ENCODE assay signal across 15 cellular contexts in the genomic region with DNA sequence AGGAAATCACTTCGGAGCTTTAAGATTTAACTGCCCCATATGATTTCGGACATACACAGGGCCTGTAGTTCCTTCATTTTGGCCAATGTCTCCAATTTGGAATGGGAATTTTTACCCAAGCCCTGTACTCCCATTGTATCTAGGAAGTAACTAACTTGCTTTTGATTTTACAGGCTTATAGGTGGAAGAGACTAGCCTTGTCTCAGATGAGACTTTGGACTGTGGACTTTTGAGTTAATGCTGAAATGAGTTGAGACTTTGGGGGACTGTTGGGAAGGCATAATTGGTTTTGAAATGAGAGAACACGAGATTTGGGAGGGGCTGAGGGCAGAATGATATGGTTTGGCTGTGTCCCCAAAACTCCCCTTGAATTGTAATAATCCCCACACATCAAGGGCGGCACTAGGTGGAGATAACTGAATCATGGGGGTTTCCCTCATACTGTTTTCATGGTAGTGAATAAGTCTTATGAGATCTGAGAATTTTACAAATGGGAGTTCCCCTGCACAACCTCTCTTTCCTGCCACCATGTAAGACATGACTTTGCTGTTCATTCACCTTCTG.
"Had no signal": no experiment of that assay in that cellular context is flagged by ENCODE, and none has a peak within 500 bp of the region (broad histone marks: within the 10 kb centered on the region; RNA-seq: fewer than 3 reads in every experiment).

No MANE protein-coding gene starts in this region.

- H3K4me1 Mint-ChIP-seq: activated naive CD4-positive, alpha-beta T cell treated with anti-CD3 and anti-CD28 coated beads, Interleukin-2, amount 50 U/mL, for 24 hours had no signal

- DNase-seq: activated CD4-positive, alpha-beta memory T cell treated with anti-CD3 and anti-CD28 coated beads for 36 hours; activated CD4-positive, CD25-positive, alpha-beta regulatory T cell treated with anti-CD3 and anti-CD28 coated beads, Interleukin-2, amount 50 U/mL, for 72 hours; amygdala; body of pancreas; caudate nucleus; left colon; midbrain; ovary; sigmoid colon; stimulated activated CD4-positive, alpha-beta T cell treated with anti-CD3 and anti-CD28 coated beads, Interleukin-2, amount 100 ng/mL, for 48 hours; stomach; testis; upper lobe of left lung had no signal

- H3K4me3 Mint-ChIP-seq: activated CD4-positive, alpha-beta memory T cell treated with anti-CD3 and anti-CD28 coated beads for 36 hours; activated naive CD4-positive, alpha-beta T cell treated with anti-CD3 and anti-CD28 coated beads, Interleukin-2, amount 50 U/mL, for 24 hours had no signal

- H3K27ac Mint-ChIP-seq: activated CD4-positive, alpha-beta memory T cell treated with anti-CD3 and anti-CD28 coated beads for 36 hours; activated naive CD4-positive, alpha-beta T cell treated with anti-CD3 and anti-CD28 coated beads, Interleukin-2, amount 50 U/mL, for 24 hours; activated T-helper 2 cell treated with anti-CD3 and anti-CD28 coated beads, Interferon-gamma antibody, Interleukin-2, Interleukin-4, amounts not matched to agents 10 μg/mL and 5 μg/mL and 100 μg/mL, durations not matched to agents 14 hours and 24 hours and 36 hours had no signal

- H3K27me3 Mint-ChIP-seq: activated CD4-positive, alpha-beta memory T cell treated with anti-CD3 and anti-CD28 coated beads for 36 hours; activated naive CD4-positive, alpha-beta T cell treated with anti-CD3 and anti-CD28 coated beads, Interleukin-2, amount 50 U/mL, for 24 hours had no signal

- ATAC-seq: body of pancreas, left colon had no signal
